ENCODE assay signal across 1 cellular context in genomic region chr15:78004222-78004727, GRCh38.
TF ChIP-seq lines count a peak whose summit lies in the region.

No MANE protein-coding gene starts in this region.

TF ChIP-seq in GM12878, 131 proteins besides CTCF, POLR2A, EP300 and RAD21 (continued from another document and continues in another):
- TF ChIP-seq PBX3 (IDR thresholded peaks at IDR 0.05; ENCODE audit: insufficient replicate concordance, low read depth, low read length): no peak
- TF ChIP-seq NKRF (conservative IDR thresholded peaks at IDR 0.05): no peak
- no peak for TF ChIP-seq BCL11A (IDR thresholded peaks at IDR 0.05; ENCODE audit: low read depth, low read length)
- no peak for TF ChIP-seq SP1 (IDR thresholded peaks at IDR 0.05; ENCODE audit: low read depth, low read length)
- TF ChIP-seq MXI1 (IDR thresholded peaks at IDR 0.05; ENCODE audit: low read depth, low read length): peak; percentile 63; the same call in 1 of the 2 replicates
- TF ChIP-seq, protein P1, sequence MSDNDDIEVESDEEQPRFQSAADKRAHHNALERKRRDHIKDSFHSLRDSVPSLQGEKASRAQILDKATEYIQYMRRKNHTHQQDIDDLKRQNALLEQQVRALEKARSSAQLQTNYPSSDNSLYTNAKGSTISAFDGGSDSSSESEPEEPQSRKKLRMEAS (IDR thresholded peaks at IDR 0.05; ENCODE audit: low read depth, low read length): peak; percentile 54; the same call in 1 of the 2 replicates
- no peak for TF ChIP-seq POLR2AphosphoS5 (IDR thresholded peaks at IDR 0.05; ENCODE audit: low read length)
- TF ChIP-seq YY1 (IDR thresholded peaks at IDR 0.05; ENCODE audit: low read depth, low read length): no peak
- no peak for TF ChIP-seq RB1 (IDR thresholded peaks at IDR 0.05; ENCODE audit: borderline replicate concordance)
- no peak for TF ChIP-seq JUND (IDR thresholded peaks at IDR 0.05; ENCODE audit: low read depth, low read length)
- no peak for TF ChIP-seq TAF1 (IDR thresholded peaks at IDR 0.05; ENCODE audit: borderline replicate concordance, low read depth, low read length)
- no peak for TF ChIP-seq ZNF217 (IDR thresholded peaks at IDR 0.05)
- no peak for TF ChIP-seq TARDBP (IDR thresholded peaks at IDR 0.05; ENCODE audit: borderline replicate concordance)
- no peak for TF ChIP-seq ZZZ3 (IDR thresholded peaks at IDR 0.05; ENCODE audit: control insufficient read depth, insufficient read length, low read depth)
- TF ChIP-seq NR2C1 (IDR thresholded peaks at IDR 0.05): no peak
- no peak for TF ChIP-seq SREBF1 (IDR thresholded peaks at IDR 0.05; ENCODE audit: low read length)
- TF ChIP-seq, protein P2, sequence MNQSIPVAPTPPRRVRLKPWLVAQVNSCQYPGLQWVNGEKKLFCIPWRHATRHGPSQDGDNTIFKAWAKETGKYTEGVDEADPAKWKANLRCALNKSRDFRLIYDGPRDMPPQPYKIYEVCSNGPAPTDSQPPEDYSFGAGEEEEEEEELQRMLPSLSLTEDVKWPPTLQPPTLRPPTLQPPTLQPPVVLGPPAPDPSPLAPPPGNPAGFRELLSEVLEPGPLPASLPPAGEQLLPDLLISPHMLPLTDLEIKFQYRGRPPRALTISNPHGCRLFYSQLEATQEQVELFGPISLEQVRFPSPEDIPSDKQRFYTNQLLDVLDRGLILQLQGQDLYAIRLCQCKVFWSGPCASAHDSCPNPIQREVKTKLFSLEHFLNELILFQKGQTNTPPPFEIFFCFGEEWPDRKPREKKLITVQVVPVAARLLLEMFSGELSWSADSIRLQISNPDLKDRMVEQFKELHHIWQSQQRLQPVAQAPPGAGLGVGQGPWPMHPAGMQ (IDR thresholded peaks at IDR 0.05; ENCODE audit: borderline replicate concordance): no peak
- no peak for TF ChIP-seq ZSCAN29 (IDR thresholded peaks at IDR 0.05)
- TF ChIP-seq, protein P3, sequence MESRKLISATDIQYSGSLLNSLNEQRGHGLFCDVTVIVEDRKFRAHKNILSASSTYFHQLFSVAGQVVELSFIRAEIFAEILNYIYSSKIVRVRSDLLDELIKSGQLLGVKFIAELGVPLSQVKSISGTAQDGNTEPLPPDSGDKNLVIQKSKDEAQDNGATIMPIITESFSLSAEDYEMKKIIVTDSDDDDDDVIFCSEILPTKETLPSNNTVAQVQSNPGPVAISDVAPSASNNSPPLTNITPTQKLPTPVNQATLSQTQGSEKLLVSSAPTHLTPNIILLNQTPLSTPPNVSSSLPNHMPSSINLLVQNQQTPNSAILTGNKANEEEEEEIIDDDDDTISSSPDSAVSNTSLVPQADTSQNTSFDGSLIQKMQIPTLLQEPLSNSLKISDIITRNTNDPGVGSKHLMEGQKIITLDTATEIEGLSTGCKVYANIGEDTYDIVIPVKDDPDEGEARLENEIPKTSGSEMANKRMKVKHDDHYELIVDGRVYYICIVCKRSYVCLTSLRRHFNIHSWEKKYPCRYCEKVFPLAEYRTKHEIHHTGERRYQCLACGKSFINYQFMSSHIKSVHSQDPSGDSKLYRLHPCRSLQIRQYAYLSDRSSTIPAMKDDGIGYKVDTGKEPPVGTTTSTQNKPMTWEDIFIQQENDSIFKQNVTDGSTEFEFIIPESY (IDR thresholded peaks at IDR 0.05): no peak
- no peak for TF ChIP-seq ATF2 (IDR thresholded peaks at IDR 0.05; ENCODE audit: low read length)
- TF ChIP-seq SPI1 (IDR thresholded peaks at IDR 0.05; ENCODE audit: borderline replicate concordance, insufficient read depth, low read depth, low read length): no peak
- TF ChIP-seq ASH2L (IDR thresholded peaks at IDR 0.05; ENCODE audit: borderline replicate concordance, low read depth): no peak
- TF ChIP-seq HCFC1 (IDR thresholded peaks at IDR 0.05; ENCODE audit: low read length): no peak
- no peak for TF ChIP-seq MEF2A (IDR thresholded peaks at IDR 0.05; ENCODE audit: insufficient read depth, low read depth, low read length)
- TF ChIP-seq ZBTB11 (CRISPR knock-in tag; IDR thresholded peaks at IDR 0.05): no peak
- no peak for TF ChIP-seq CEBPB (IDR thresholded peaks at IDR 0.05; ENCODE audit: borderline replicate concordance in 1 of 2, low read depth in 2 of 2, low read length in 2 of 2)
- no peak for TF ChIP-seq TCF7 (IDR thresholded peaks at IDR 0.05; ENCODE audit: borderline replicate concordance)
- TF ChIP-seq SRF (IDR thresholded peaks at IDR 0.05; ENCODE audit: low read depth in 2 of 2, low read length in 2 of 2): no peak
- TF ChIP-seq GATAD2B (conservative IDR thresholded peaks at IDR 0.05; ENCODE audit: low read depth): no peak
- no peak for TF ChIP-seq TBL1XR1 (IDR thresholded peaks at IDR 0.05; ENCODE audit: low read depth, low read length)
- TF ChIP-seq IRF4 (IDR thresholded peaks at IDR 0.05; ENCODE audit: low read depth, low read length): no peak
- TF ChIP-seq EED (IDR thresholded peaks at IDR 0.05; ENCODE audit: low read depth): 0 out of 2 replicates have a peak, but pooled peaks have one; percentile 22
- no peak for TF ChIP-seq POLR2AphosphoS2 (IDR thresholded peaks at IDR 0.05; ENCODE audit: low read depth, low read length)
- TF ChIP-seq, protein P4, sequence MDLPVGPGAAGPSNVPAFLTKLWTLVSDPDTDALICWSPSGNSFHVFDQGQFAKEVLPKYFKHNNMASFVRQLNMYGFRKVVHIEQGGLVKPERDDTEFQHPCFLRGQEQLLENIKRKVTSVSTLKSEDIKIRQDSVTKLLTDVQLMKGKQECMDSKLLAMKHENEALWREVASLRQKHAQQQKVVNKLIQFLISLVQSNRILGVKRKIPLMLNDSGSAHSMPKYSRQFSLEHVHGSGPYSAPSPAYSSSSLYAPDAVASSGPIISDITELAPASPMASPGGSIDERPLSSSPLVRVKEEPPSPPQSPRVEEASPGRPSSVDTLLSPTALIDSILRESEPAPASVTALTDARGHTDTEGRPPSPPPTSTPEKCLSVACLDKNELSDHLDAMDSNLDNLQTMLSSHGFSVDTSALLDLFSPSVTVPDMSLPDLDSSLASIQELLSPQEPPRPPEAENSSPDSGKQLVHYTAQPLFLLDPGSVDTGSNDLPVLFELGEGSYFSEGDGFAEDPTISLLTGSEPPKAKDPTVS (IDR thresholded peaks at IDR 0.05; ENCODE audit: low read depth, low read length): no peak
- TF ChIP-seq, protein P5, sequence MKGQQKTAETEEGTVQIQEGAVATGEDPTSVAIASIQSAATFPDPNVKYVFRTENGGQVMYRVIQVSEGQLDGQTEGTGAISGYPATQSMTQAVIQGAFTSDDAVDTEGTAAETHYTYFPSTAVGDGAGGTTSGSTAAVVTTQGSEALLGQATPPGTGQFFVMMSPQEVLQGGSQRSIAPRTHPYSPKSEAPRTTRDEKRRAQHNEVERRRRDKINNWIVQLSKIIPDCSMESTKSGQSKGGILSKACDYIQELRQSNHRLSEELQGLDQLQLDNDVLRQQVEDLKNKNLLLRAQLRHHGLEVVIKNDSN (IDR thresholded peaks at IDR 0.05; ENCODE audit: borderline replicate concordance, extremely low read length, insufficient read depth, low read depth, low read length): no peak
- TF ChIP-seq NRF1 (conservative IDR thresholded peaks at IDR 0.05; ENCODE audit: low read depth, low read length): no peak
- no peak for TF ChIP-seq CHD1 (IDR thresholded peaks at IDR 0.05; ENCODE audit: low read depth, low read length)
- peak; percentile 85 for TF ChIP-seq CREB1 (IDR thresholded peaks at IDR 0.05; ENCODE audit: low read depth)
- TF ChIP-seq, protein P6, sequence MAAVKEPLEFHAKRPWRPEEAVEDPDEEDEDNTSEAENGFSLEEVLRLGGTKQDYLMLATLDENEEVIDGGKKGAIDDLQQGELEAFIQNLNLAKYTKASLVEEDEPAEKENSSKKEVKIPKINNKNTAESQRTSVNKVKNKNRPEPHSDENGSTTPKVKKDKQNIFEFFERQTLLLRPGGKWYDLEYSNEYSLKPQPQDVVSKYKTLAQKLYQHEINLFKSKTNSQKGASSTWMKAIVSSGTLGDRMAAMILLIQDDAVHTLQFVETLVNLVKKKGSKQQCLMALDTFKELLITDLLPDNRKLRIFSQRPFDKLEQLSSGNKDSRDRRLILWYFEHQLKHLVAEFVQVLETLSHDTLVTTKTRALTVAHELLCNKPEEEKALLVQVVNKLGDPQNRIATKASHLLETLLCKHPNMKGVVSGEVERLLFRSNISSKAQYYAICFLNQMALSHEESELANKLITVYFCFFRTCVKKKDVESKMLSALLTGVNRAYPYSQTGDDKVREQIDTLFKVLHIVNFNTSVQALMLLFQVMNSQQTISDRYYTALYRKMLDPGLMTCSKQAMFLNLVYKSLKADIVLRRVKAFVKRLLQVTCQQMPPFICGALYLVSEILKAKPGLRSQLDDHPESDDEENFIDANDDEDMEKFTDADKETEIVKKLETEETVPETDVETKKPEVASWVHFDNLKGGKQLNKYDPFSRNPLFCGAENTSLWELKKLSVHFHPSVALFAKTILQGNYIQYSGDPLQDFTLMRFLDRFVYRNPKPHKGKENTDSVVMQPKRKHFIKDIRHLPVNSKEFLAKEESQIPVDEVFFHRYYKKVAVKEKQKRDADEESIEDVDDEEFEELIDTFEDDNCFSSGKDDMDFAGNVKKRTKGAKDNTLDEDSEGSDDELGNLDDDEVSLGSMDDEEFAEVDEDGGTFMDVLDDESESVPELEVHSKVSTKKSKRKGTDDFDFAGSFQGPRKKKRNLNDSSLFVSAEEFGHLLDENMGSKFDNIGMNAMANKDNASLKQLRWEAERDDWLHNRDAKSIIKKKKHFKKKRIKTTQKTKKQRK (IDR thresholded peaks at IDR 0.05; ENCODE audit: low read depth, low read length): no peak
- TF ChIP-seq TCF12 (IDR thresholded peaks at IDR 0.05; ENCODE audit: low read depth, low read length): no peak
- no peak for TF ChIP-seq NR2C2 (IDR thresholded peaks at IDR 0.05; ENCODE audit: borderline replicate concordance, control insufficient read depth, insufficient read length, low read depth)
- no peak for TF ChIP-seq NFIC (IDR thresholded peaks at IDR 0.05; ENCODE audit: low read depth, low read length)
- no peak for TF ChIP-seq CHD4 (IDR thresholded peaks at IDR 0.05)
- TF ChIP-seq SMARCA5 (IDR thresholded peaks at IDR 0.05): no peak
- TF ChIP-seq WRNIP1 (IDR thresholded peaks at IDR 0.05; ENCODE audit: borderline replicate concordance, low read depth, low read length): no peak
- no peak for TF ChIP-seq SIN3A (IDR thresholded peaks at IDR 0.05; ENCODE audit: low read depth, low read length)
- no peak for TF ChIP-seq IRF3 (IDR thresholded peaks at IDR 0.05)
- TF ChIP-seq EGR1 (IDR thresholded peaks at IDR 0.05; ENCODE audit: borderline replicate concordance in 1 of 2, low read depth in 2 of 2, low read length in 2 of 2): no peak
